ENCODE assay signal across 9 cellular contexts in the genomic region with DNA sequence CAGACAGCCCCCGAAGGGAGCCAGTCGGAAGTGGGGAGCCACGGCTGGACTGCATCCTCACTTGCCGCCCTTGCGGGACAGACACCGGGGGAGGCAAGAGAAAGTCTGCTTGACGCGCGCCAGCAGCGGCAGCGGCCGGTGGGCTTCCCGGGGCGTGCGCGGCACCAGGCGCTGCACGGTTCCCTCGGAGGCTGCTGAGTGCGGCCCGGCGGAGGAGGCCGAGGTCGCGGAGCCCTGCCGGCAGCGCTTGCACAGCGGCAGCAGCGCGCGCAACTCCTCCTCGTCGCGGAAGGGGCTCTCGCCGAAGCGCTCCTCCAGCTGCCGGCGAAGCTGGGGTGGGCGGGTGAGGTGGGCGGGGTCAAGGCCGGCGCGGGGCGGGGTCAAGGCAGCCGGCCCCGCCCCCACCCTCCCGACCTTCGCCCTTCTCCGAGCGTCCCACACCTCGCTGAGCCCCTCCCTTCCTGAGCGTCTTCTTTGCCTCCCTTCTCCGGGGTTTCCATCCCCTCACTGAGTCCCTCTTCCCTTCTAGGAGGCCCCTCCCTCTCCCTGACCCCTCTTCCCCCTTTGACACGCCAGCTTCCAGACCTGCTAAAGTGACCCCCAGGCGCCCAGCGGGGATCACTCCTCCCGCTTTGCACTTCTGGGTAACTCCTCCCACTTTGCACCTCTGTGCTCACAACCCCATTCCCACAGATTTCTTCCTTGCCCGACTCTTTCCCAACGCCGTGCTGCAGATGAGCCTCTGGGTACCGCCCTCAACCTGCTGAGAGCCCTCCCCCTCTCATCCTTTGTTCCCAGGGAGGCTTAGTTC. TPM values are rescaled to one million over a fixed set of nuclear protein-coding genes. Genes with fewer than 3 reads are reported as not detected.
DNase-seq lines count a peak whose midpoint lies in the region; ATAC-seq and TF ChIP-seq lines count a peak whose summit lies in the region.
"Had no signal": no experiment of that assay in that cellular context is flagged by ENCODE, and none has a peak within 500 bp of the region (broad histone marks: within the 10 kb centered on the region; RNA-seq: fewer than 3 reads in every experiment).

No MANE protein-coding gene starts in this region.

- H3K36me3 ChIP-seq in esophagus muscularis mucosa: no peaks in the 10 kb centered on the region

- TF ChIP-seq POLR2A in esophagus muscularis mucosa (IDR thresholded peaks at IDR 0.05; ENCODE audit: low read depth): no peak

- H3K27ac ChIP-seq in esophagus muscularis mucosa (replicated peaks in 1 of 4): no peak overlapping the region

- WGBS in esophagus muscularis mucosa: 25% methylated on average over 13 of the region's 62 CpGs

- H3K4me1 Mint-ChIP-seq in nephron progenitor cell: peaks cover 44% of the 10 kb centered on the region

- no peak for TF ChIP-seq EP300 in esophagus muscularis mucosa (IDR thresholded peaks at IDR 0.05)

- peak; percentile 24 for DNase-seq in DMS153 treated with DMSO at 0.1 percent for 48 hours (lab: John Stamatoyannopoulos, UW; ENCODE audit: unreplicated experiment)
- DNase-seq in NOMO-1 (lab: John Stamatoyannopoulos, UW; ENCODE audit: unreplicated experiment in 2 of 2): peak; percentile 56 to 79
- DNase-seq in activated T-cell treated with anti-CD3 and anti-CD28 coated beads for 24 hours (ENCODE audit: low read depth): peak; percentile 52
- DNase-seq in esophagus muscularis mucosa (ENCODE audit: extremely low spot score): no peak
- DNase-seq in nephron progenitor cell: peak; percentile 91
- peak; percentile 75 for DNase-seq in stimulated activated naive CD8-positive, alpha-beta T cell treated with anti-CD3 and anti-CD28 coated beads, Interleukin-15, Interleukin-2, amounts not matched to agents 100 U/mL and 50 U/mL, for 24 hours

- no peak for TF ChIP-seq CTCF in esophagus muscularis mucosa (IDR thresholded peaks at IDR 0.05)
- TF ChIP-seq CTCF in nephron progenitor cell (IDR thresholded peaks at IDR 0.05): no peak

- peak overlapping the region; percentile 59 to 71 (median 61) for H3K4me3 ChIP-seq in esophagus muscularis mucosa

- H3K36me3 Mint-ChIP-seq in nephron progenitor cell (ENCODE audit: low read depth): peaks cover 3% of the 10 kb centered on the region

- intact Hi-C loops in esophagus muscularis mucosa (cut with DNase I): no loop called here

- peak overlapping the region; percentile 82 for H3K4me3 Mint-ChIP-seq in nephron progenitor cell

- peaks cover 0 to 44% (median 6%) of the 10 kb centered on the region in 4 donors for H3K27me3 ChIP-seq in esophagus muscularis mucosa

- no peaks in the 10 kb centered on the region for H3K9me3 Mint-ChIP-seq in nephron progenitor cell

- H3K9me3 ChIP-seq in esophagus muscularis mucosa: no peaks in the 10 kb centered on the region

- peak overlapping the region; percentile 15 for H3K27ac Mint-ChIP-seq in nephron progenitor cell

- no peaks in the 10 kb centered on the region for H3K27me3 Mint-ChIP-seq in nephron progenitor cell (ENCODE audit: low read depth, poor library complexity)

- ATAC-seq in HG03354 (IDR thresholded peaks at IDR 0.05; ENCODE audit: poor library complexity, severe bottlenecking, unreplicated experiment) (peak; percentile 67), GM19035 (IDR thresholded peaks at IDR 0.05; ENCODE audit: unreplicated experiment) (no peak)
- ATAC-seq in stimulated activated naive CD8-positive, alpha-beta T cell treated with anti-CD3 and anti-CD28 coated beads, Interleukin-15, Interleukin-2, amounts not matched to agents 100 U/mL and 50 U/mL, for 24 hours: peak; percentile 87

- peaks cover 20 to 25% (median 23%) of the 10 kb centered on the region in 4 donors for H3K4me1 ChIP-seq in esophagus muscularis mucosa

RNA-seq across cellular contexts. Expression of a gene that starts 8.8 kb away (rescaled TPM):
- 1 to 10 TPM in 3 of 4 donors, under 1 TPM in 1; 0.83 to 5.1 (median 3.8) TPM for total RNA-seq in esophagus muscularis mucosa
- total RNA-seq: activated CD8-positive, alpha-beta memory T cell treated with anti-CD3 and anti-CD28 coated beads for 36 hours had no signal

RNA-seq across cellular contexts. Expression of a gene that starts 8.9 kb away (rescaled TPM):
- total RNA-seq in esophagus muscularis mucosa: under 1 TPM in 2 of 4 donors, not detected in 2; 0.17 to 0.34 TPM
- total RNA-seq: activated CD8-positive, alpha-beta memory T cell treated with anti-CD3 and anti-CD28 coated beads for 36 hours had no signal

RNA-seq across cellular contexts. Expression of a gene that starts 16.1 kb away (rescaled TPM):
- 1 to 10 TPM in 1 of 4 donors, under 1 TPM in 3; 0.50 to 3.4 (median 0.87) TPM for total RNA-seq in esophagus muscularis mucosa
- total RNA-seq: activated CD8-positive, alpha-beta memory T cell treated with anti-CD3 and anti-CD28 coated beads for 36 hours had no signal

RNA-seq across cellular contexts. Expression of a gene that starts 42.4 kb away (rescaled TPM):
- under 1 TPM in 3 of 4 donors, not detected in 1; 0.33 to 0.65 (median 0.52) TPM for total RNA-seq in esophagus muscularis mucosa
